In genomic region chrX:71068052-71068918, GRCh38 we compare ENCODE assay signal across 8 cellular contexts. TPM values are rescaled to one million over a fixed set of nuclear protein-coding genes. Genes with fewer than 3 reads are reported as not detected.
DNase-seq lines count a peak whose midpoint lies in the region; ATAC-seq and TF ChIP-seq lines count a peak whose summit lies in the region.

TSS of gene SNX12 (minus strand) at chrX:71068334. CDS start at chrX:71068306, 28 bp downstream.

- H3K9me3 ChIP-seq in CD4-positive, alpha-beta T cell (ENCODE audit: control insufficient read depth, low read length), result no peaks in the 10 kb centered on the region
- H3K9me3 ChIP-seq in liver (ENCODE audit: control insufficient read depth in 4 of 4, low read length in 3 of 4), result no peaks in the 10 kb centered on the region

- H3K27me3 Mint-ChIP-seq in CD4-positive, alpha-beta T cell, result no peaks in the 10 kb centered on the region

- intact Hi-C loops in CD4-positive, alpha-beta T cell (cut with DNase I, micrococcal nuclease), result loop anchor here (1.0 to 10.0 kb wide), 5 partner anchors 29 to 299 kb away; partner anchors contain the start of genes TAF1 (in 2 of the 2) and ZMYM3 (in 1 of the 2)

- H3K9me3 Mint-ChIP-seq in CD4-positive, alpha-beta T cell, result no peaks in the 10 kb centered on the region

- peak within 1 kb of the TSS; percentile 13 to 71 for H3K9ac ChIP-seq in liver (ENCODE audit: low read depth in 1 of 2, low read length in 2 of 2)

- H3K4me3 Mint-ChIP-seq in CD4-positive, alpha-beta T cell, result peak within 1 kb of the TSS; percentile 98

- peaks cover 22% of the 10 kb centered on the region for H3K36me3 Mint-ChIP-seq in CD4-positive, alpha-beta T cell (ENCODE audit: low read depth)

- peak; percentile 91 for ATAC-seq in CD4-positive, alpha-beta T cell (ENCODE audit: poor library complexity)
- peak; percentile 97 for ATAC-seq in GM19452 (IDR thresholded peaks at IDR 0.05; ENCODE audit: unreplicated experiment)
- peak; percentile 84 for ATAC-seq in HG03575 (IDR thresholded peaks at IDR 0.05; ENCODE audit: extremely low read depth, insufficient number of reproducible peaks, low FRiP score, unreplicated experiment)

- no peak for TF ChIP-seq CTCF in CD4-positive, alpha-beta T cell (IDR thresholded peaks at IDR 0.05)
- TF ChIP-seq CTCF in liver (IDR thresholded peaks at IDR 0.05; ENCODE audit: low read depth, low read length, missing input control), result peak; percentile 16

- H3K27me3 ChIP-seq in CD4-positive, alpha-beta T cell (ENCODE audit: control insufficient read depth, insufficient read depth, low read length), result no peaks in the 10 kb centered on the region
- peaks cover 0 to 3% (median 0%) of the 10 kb centered on the region in 4 donors for H3K27me3 ChIP-seq in liver (ENCODE audit: control insufficient read depth in 4 of 4, insufficient read depth in 4 of 4, low read length in 3 of 4)

- H3K36me3 ChIP-seq in liver (ENCODE audit: control insufficient read depth in 4 of 4, insufficient read depth in 3 of 4, low read depth in 1 of 4, low read length in 3 of 4), result no peaks in the 10 kb centered on the region

- peak; percentile 73 to 88 (median 81) for DNase-seq in CD4-positive, alpha-beta T cell
- DNase-seq in NCI-H82 (lab: John Stamatoyannopoulos, UW) (peak; percentile 97), dermis blood vessel endothelial cell (peak; percentile 95)
- peak; percentile 81 to 86 for DNase-seq in activated CD4-positive, alpha-beta T cell treated with anti-CD3 and anti-CD28 coated beads, Interleukin-2, amount 50 U/mL, for 48 hours
- peak; percentile 81 for DNase-seq in stimulated activated CD4-positive, alpha-beta T cell treated with anti-CD3 and anti-CD28 coated beads, Interleukin-4, amount 100 ng/mL, for 1 hour

- CTCF ChIA-PET in CD4-positive, alpha-beta T cell (lab: Charles Lee), result no interaction called here

- H3K4me1 Mint-ChIP-seq in CD4-positive, alpha-beta T cell (ENCODE audit: low read depth), result peaks cover 28% of the 10 kb centered on the region

- peak within 1 kb of the TSS; percentile 78 to 85 (median 81) for H3K4me3 ChIP-seq in liver (ENCODE audit: low read depth in 1 of 3, low read length in 3 of 3)

- peak within 1 kb of the TSS; percentile 77 for H3K27ac ChIP-seq in CD4-positive, alpha-beta T cell (ENCODE audit: low read depth, low read length)
- H3K27ac ChIP-seq in liver (ENCODE audit: low read depth in 1 of 2, low read length in 2 of 2), result peak within 1 kb of the TSS; percentile 84 to 85

- POLR2A ChIA-PET in CD4-positive, alpha-beta T cell (lab: Charles Lee), result interaction anchor here (0.8 to 1.5 kb wide), 12 partner anchors 11 to 297 kb away, joined by 3 to 13 read pairs (median 4); partner anchors contain the start of genes FOXO4, IL2RG, MED12 and TAF1

- H3K4me1 ChIP-seq in liver (ENCODE audit: control insufficient read depth in 4 of 4, insufficient read depth in 4 of 4, low read length in 3 of 4), result peaks cover 0 to 15% (median 4%) of the 10 kb centered on the region in 4 donors

- under 1% methylated on average over 72 of the region's 72 CpGs for WGBS in liver

- TF ChIP-seq RAD21 in liver (IDR thresholded peaks at IDR 0.05), result no peak

- H3K27ac Mint-ChIP-seq in CD4-positive, alpha-beta T cell, result peak within 1 kb of the TSS; percentile 100

TF ChIP-seq in liver, 16 proteins besides CTCF, POLR2A, EP300 and RAD21:
- TF ChIP-seq JUND (IDR thresholded peaks at IDR 0.05) (no peak), FOXA1 (IDR thresholded peaks at IDR 0.05) (no peak), EGR1 (IDR thresholded peaks at IDR 0.05; ENCODE audit: low read depth in 2 of 2) (peak in 1 of 2 donors; percentile 64), FOXA2 (IDR thresholded peaks at IDR 0.05) (no peak), TAF1 (conservative IDR thresholded peaks at IDR 0.05) (no peak), MAX (IDR thresholded peaks at IDR 0.05) (peak; percentile 30), ATF3 (IDR thresholded peaks at IDR 0.05) (no peak), YY1 (IDR thresholded peaks at IDR 0.05) (peak; percentile 60), HNF4G (IDR thresholded peaks at IDR 0.05) (no peak), NR2F2 (IDR thresholded peaks at IDR 0.05) (no peak), HNF4A (conservative IDR thresholded peaks at IDR 0.05) (no peak), ZBTB33 (IDR thresholded peaks at IDR 0.05) (no peak), SP1 (IDR thresholded peaks at IDR 0.05) (peak; percentile 43), RXRA (IDR thresholded peaks at IDR 0.05) (no peak), REST (IDR thresholded peaks at IDR 0.05) (no peak), GABPA (IDR thresholded peaks at IDR 0.05 in 1 of 2, conservative IDR thresholded peaks at IDR 0.05 in 1 of 2) (no peak)

RNA-seq across cellular contexts. Expression of gene SNX12, which starts in this region (rescaled TPM):
- total RNA-seq in CD4-positive, alpha-beta T cell, result 10 to 100 TPM; 20.5 to 22.4 TPM
- 71.5 and 85.9 TPM in 2 replicates for total RNA-seq in dermis blood vessel endothelial cell
- total RNA-seq in liver, result 10 to 100 TPM; 13.1 to 21.7 TPM
- polyA plus RNA-seq in liver, result 10 to 100 TPM in 1 of 2 donors, 1 to 10 TPM in 1; 4.5 to 18.6 TPM

Comparison
In these comparisons a context has a peak if more than half of its experiments do, and no peak if none do; other contexts are left out.
1. Peak in every context shown above with its lines: DNase-seq, ATAC-seq, H3K4me3 ChIP-seq and H3K27ac ChIP-seq.